Comparison of ENCODE assay signal across 8 cellular contexts in the genomic region with DNA sequence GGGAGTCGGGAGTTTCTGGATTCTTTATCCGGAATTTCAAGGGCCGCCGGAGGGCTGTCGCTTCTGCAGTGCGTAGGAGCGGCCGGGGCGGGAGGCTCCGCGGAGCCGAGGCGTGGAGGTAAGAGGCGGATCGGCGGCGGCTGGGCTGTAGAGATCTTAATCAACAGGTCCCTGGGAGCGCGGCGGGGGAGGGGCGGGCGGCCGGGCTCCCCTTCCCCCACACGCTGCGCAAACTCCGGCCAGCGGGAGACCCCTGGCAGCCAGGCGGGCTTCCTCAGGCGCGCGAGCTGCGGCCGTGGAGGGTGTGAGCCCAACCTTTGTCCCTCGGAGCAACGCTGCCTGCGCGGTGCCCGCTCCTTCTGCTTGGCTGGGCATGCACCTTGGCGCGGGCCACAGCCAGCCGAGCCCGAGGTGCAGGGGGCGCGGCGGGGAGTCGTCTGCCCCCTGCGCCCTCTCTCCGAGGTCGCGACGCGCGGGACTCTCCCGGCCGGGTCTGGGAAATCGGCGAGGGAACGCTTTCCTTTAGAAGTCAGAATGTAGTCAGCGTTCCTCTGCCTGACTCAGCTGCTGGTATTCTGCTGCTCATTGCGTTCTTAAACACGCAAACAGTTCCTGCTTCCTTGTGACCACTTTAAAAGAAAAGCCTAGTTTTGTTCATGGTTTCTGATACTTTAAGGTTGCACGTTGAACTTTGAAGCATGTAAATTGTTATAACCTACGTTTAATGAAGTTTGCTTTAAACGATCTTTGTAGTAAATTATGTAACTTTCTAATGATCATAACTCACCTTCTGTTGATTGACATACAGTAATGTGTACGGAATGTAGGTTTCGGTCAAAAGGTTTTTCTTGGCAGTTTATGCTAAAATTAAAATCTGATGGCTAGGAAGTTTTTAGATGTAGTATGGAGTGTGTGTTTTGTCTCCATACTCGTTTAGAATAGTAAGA. TPM values are rescaled to one million over a fixed set of nuclear protein-coding genes. Genes with fewer than 3 reads are reported as not detected.
DNase-seq lines count a peak whose midpoint lies in the region; ATAC-seq and TF ChIP-seq lines count a peak whose summit lies in the region.

PALS1 (plus strand) TSS at position 20 of the 947 bp plus-strand sequence. CDS start 37,736 bp downstream, outside the sequence.

- peaks cover 29% of the 10 kb centered on the region for H3K27me3 ChIP-seq in HUES64 (ENCODE audit: insufficient read depth, low read length)
- no peaks in the 10 kb centered on the region for H3K27me3 ChIP-seq in lung (ENCODE audit: control insufficient read depth, insufficient read depth)

- H3K4me1 Mint-ChIP-seq in T-helper 17 cell: peaks cover 12% of the 10 kb centered on the region
- H3K4me1 Mint-ChIP-seq in effector memory CD8-positive, alpha-beta T cell (ENCODE audit: low read depth in 2 of 2): peaks cover 9 to 24% of the 10 kb centered on the region in 2 donors
- H3K4me1 Mint-ChIP-seq in stimulated activated effector memory CD8-positive, alpha-beta T cell treated with anti-CD3 and anti-CD28 coated beads, Interleukin-12 subunit alpha, Interleukin-12 subunit beta, amount 100 ng/mL, for 72 hours: peaks cover 19% of the 10 kb centered on the region

- DNase-seq in DMS153 (lab: John Stamatoyannopoulos, UW) (peak; percentile 19), DMS153 treated with DMSO at 0.1 percent for 48 hours (lab: John Stamatoyannopoulos, UW; ENCODE audit: unreplicated experiment) (no peak), T-helper 17 cell (peak in 2 of 3 donors; percentile 24 to 33), lung (ENCODE audit: low spot score) (peak; percentile 48)
- peak in 1 of 3 experiments; percentile 35 for DNase-seq in effector memory CD8-positive, alpha-beta T cell
- DNase-seq in stimulated activated effector memory CD8-positive, alpha-beta T cell treated with anti-CD3 and anti-CD28 coated beads, Interleukin-12 subunit alpha, Interleukin-12 subunit beta, amount 100 ng/mL, for 72 hours (ENCODE audit: low spot score in 2 of 2): peak in 1 of 2 donors; percentile 88

- peak; percentile 37 for ATAC-seq in GM21576 (IDR thresholded peaks at IDR 0.05; ENCODE audit: unreplicated experiment)
- ATAC-seq in T-helper 17 cell: peak; percentile 62
- ATAC-seq in effector memory CD8-positive, alpha-beta T cell (replicated peaks): peak; percentile 51
- peak; percentile 34 for ATAC-seq in lung (ENCODE audit: insufficient read depth, low FRiP score)
- peak; percentile 76 for ATAC-seq in stimulated activated effector memory CD8-positive, alpha-beta T cell treated with anti-CD3 and anti-CD28 coated beads, Interleukin-12 subunit alpha, Interleukin-12 subunit beta, amount 100 ng/mL, for 72 hours

- H3K36me3 ChIP-seq in HUES64 (ENCODE audit: insufficient read depth, low read length): no peaks in the 10 kb centered on the region
- H3K36me3 ChIP-seq in lung (ENCODE audit: control insufficient read depth in 2 of 2, insufficient read depth in 2 of 2, low read length in 2 of 2): no peaks in the 10 kb centered on the region

- H3K4me3 ChIP-seq in HUES64 (ENCODE audit: low read length): peak within 1 kb of the TSS; percentile 92
- H3K4me3 ChIP-seq in lung: peak within 1 kb of the TSS; percentile 74

- H3K4me1 ChIP-seq in HUES64 (ENCODE audit: insufficient read depth, low read length): peaks cover 7% of the 10 kb centered on the region
- H3K4me1 ChIP-seq in lung (ENCODE audit: control insufficient read depth in 2 of 2, insufficient read depth in 2 of 2, low read length in 2 of 2): peaks cover 0 to 11% of the 10 kb centered on the region in 2 donors

- TF ChIP-seq CTCF in lung (IDR thresholded peaks at IDR 0.05; ENCODE audit: control extremely low read depth, extremely low read depth): no peak

- H3K27ac ChIP-seq in HUES64 (ENCODE audit: low read depth, low read length) (peak within 1 kb of the TSS; percentile 98), lung (ENCODE audit: low read depth in 1 of 2, low read length in 1 of 2) (peak within 1 kb of the TSS; percentile 95 to 99)

- no peaks in the 10 kb centered on the region for H3K27me3 Mint-ChIP-seq in T-helper 17 cell
- H3K27me3 Mint-ChIP-seq in effector memory CD8-positive, alpha-beta T cell: no peaks in the 10 kb centered on the region

- WGBS in HUES64: under 1% methylated on average over 66 of the region's 67 CpGs
- WGBS in lung, 2 donors: 0 to 1% methylated on average over 61 to 67 of the region's 67 CpGs

- H3K9ac ChIP-seq in HUES64 (ENCODE audit: low read depth, low read length): peak within 1 kb of the TSS; percentile 97

- peak within 1 kb of the TSS; percentile 63 for H3K27ac Mint-ChIP-seq in T-helper 17 cell
- H3K27ac Mint-ChIP-seq in effector memory CD8-positive, alpha-beta T cell: peak within 1 kb of the TSS; percentile 62 to 91
- peak within 1 kb of the TSS; percentile 48 for H3K27ac Mint-ChIP-seq in stimulated activated effector memory CD8-positive, alpha-beta T cell treated with anti-CD3 and anti-CD28 coated beads, Interleukin-12 subunit alpha, Interleukin-12 subunit beta, amount 100 ng/mL, for 72 hours

- H3K9me3 ChIP-seq in HUES64 (ENCODE audit: insufficient read depth, low read depth, low read length) (no peaks in the 10 kb centered on the region), T-helper 17 cell (ENCODE audit: control insufficient read depth, low read length, poor library complexity, severe bottlenecking) (no peaks in the 10 kb centered on the region), lung (ENCODE audit: control insufficient read depth in 2 of 2, insufficient read depth in 1 of 2, low read length in 1 of 2) (no peaks in the 10 kb centered on the region)

- no peaks in the 10 kb centered on the region for H3K9me3 Mint-ChIP-seq in effector memory CD8-positive, alpha-beta T cell
- no peaks in the 10 kb centered on the region for H3K9me3 Mint-ChIP-seq in stimulated activated effector memory CD8-positive, alpha-beta T cell treated with anti-CD3 and anti-CD28 coated beads, Interleukin-12 subunit alpha, Interleukin-12 subunit beta, amount 100 ng/mL, for 72 hours

- peak within 1 kb of the TSS; percentile 91 for H3K4me3 Mint-ChIP-seq in T-helper 17 cell
- peak within 1 kb of the TSS; percentile 85 to 86 for H3K4me3 Mint-ChIP-seq in effector memory CD8-positive, alpha-beta T cell
- H3K4me3 Mint-ChIP-seq in stimulated activated effector memory CD8-positive, alpha-beta T cell treated with anti-CD3 and anti-CD28 coated beads, Interleukin-12 subunit alpha, Interleukin-12 subunit beta, amount 100 ng/mL, for 72 hours: peak within 1 kb of the TSS; percentile 76

- H3K36me3 Mint-ChIP-seq in T-helper 17 cell (ENCODE audit: low read depth): no peaks in the 10 kb centered on the region
- peaks cover 16% of the 10 kb centered on the region for H3K36me3 Mint-ChIP-seq in effector memory CD8-positive, alpha-beta T cell (ENCODE audit: insufficient read depth)
- H3K36me3 Mint-ChIP-seq in stimulated activated effector memory CD8-positive, alpha-beta T cell treated with anti-CD3 and anti-CD28 coated beads, Interleukin-12 subunit alpha, Interleukin-12 subunit beta, amount 100 ng/mL, for 72 hours: no peaks in the 10 kb centered on the region

RNA-seq across cellular contexts. Expression of gene PALS1, which starts in this region (rescaled TPM):
- polyA plus RNA-seq in HUES64 (2013, experiment 1 of 2): 15.3 TPM
- 17.8 TPM for polyA plus RNA-seq in HUES64 (2013, experiment 2 of 2)
- total RNA-seq in T-helper 17 cell (10 to 100 TPM in 1 of 2 donors, 1 to 10 TPM in 1; 8.9 to 10.0 TPM), lung (10 to 100 TPM; 26.1 to 45.7 TPM)
- 1 to 10 TPM; 6.1 to 8.7 TPM for polyA plus RNA-seq in lung
